12 cellular contexts compared by ENCODE assay signal in genomic region chr2:8822218-8822617, GRCh38. TPM values are rescaled to one million over a fixed set of nuclear protein-coding genes. Genes with fewer than 3 reads are reported as not detected.
DNase-seq lines count a peak whose midpoint lies in the region; ATAC-seq and TF ChIP-seq lines count a peak whose summit lies in the region.
"Had no signal": no experiment of that assay in that cellular context is flagged by ENCODE, and none has a peak within 500 bp of the region (broad histone marks: within the 10 kb centered on the region; RNA-seq: fewer than 3 reads in every experiment).

No MANE protein-coding gene starts in this region.

- H4K8ac ChIP-seq in IMR-90 (ENCODE audit: low read depth in 2 of 2, low read length in 2 of 2) = no peak overlapping the region

- no peak overlapping the region for H2BK5ac ChIP-seq in IMR-90 (ENCODE audit: low read depth, low read length, poor library complexity, severe bottlenecking)

- no peak overlapping the region for H2AFZ ChIP-seq in IMR-90 (replicated peaks; ENCODE audit: low read length, poor library complexity)

- POLR2A ChIA-PET in IMR-90 (lab: Charles Lee; ENCODE audit: unreplicated experiment) = no interaction called here

- dilution Hi-C loops in IMR-90 (cut with HindIII; ENCODE audit: low sequenced_read_pairs, unreplicated experiment) = no loop called here

- peaks cover 4% of the 10 kb centered on the region for H3K4me1 ChIP-seq in IMR-90 (ENCODE audit: control insufficient read depth, insufficient read depth, low read length)
- H3K4me1 ChIP-seq in body of pancreas = peaks cover 20% of the 10 kb centered on the region

- peaks cover 8% of the 10 kb centered on the region; the same call in 1 of the 2 replicates for H4K20me1 ChIP-seq in IMR-90 (ENCODE audit: insufficient read depth, low read length)

- H2BK20ac ChIP-seq in IMR-90 (ENCODE audit: low read depth, low read length) = no peak overlapping the region

- WGBS in IMR-90 (ENCODE audit: extremely low coverage in 2 of 2, insufficient read length in 1 of 2), 2 experiments = no CpG with 5 or more reads among the region's 4 CpGs
- WGBS in body of pancreas, 2 donors = 47 to 51% methylated on average over 4 of the region's 4 CpGs

- no peak overlapping the region for H2AK9ac ChIP-seq in IMR-90 (replicated peaks; ENCODE audit: low read depth, low read length, poor library complexity)

- H3K4ac ChIP-seq in IMR-90 (ENCODE audit: low read depth, low read length) = no peak overlapping the region

- intact Hi-C loops in IMR-90 (cut with micrococcal nuclease) (no loop called here), body of pancreas (cut with DNase I) (no loop called here), left ventricle myocardium superior (cut with micrococcal nuclease) (no loop called here)

- H3K27me3 ChIP-seq in IMR-90 (ENCODE audit: control insufficient read depth, insufficient read depth, low read length) = no peaks in the 10 kb centered on the region
- no peaks in the 10 kb centered on the region for H3K27me3 ChIP-seq in body of pancreas

- TF ChIP-seq CTCF in IMR-90 (conservative IDR thresholded peaks at IDR 0.05; ENCODE audit: low read depth, low read length) (no peak), body of pancreas (IDR thresholded peaks at IDR 0.05) (no peak)

- no peak overlapping the region for H3K56ac ChIP-seq in IMR-90 (ENCODE audit: extremely low read depth, insufficient read depth, low read length)

- no peak overlapping the region for H2BK120ac ChIP-seq in IMR-90 (ENCODE audit: low read depth, low read length)

- H3K79me1 ChIP-seq in IMR-90 (ENCODE audit: low read depth in 1 of 2, low read length in 2 of 2) = peaks cover 6 to 23% of the 10 kb centered on the region in 2 experiments; a peak in 3 of 4 replicates

- H3K14ac ChIP-seq in IMR-90 (replicated peaks; ENCODE audit: low read depth, low read length) = no peak overlapping the region

- CTCF ChIA-PET in IMR-90 (lab: Yijun Ruan, JAX) = no interaction called here

- no peak overlapping the region for H2BK15ac ChIP-seq in IMR-90 (ENCODE audit: low read depth, low read length)

- peak; percentile 13; the same call in 1 of the 2 replicates for ATAC-seq in IMR-90 (ENCODE audit: low read depth)
- peak; percentile 74 for ATAC-seq in body of pancreas
- ATAC-seq in left ventricle myocardium superior = peak; percentile 10
- no peak for ATAC-seq in GM21528 (IDR thresholded peaks at IDR 0.05; ENCODE audit: low FRiP score, unreplicated experiment)
- ATAC-seq in HG02798 (IDR thresholded peaks at IDR 0.05; ENCODE audit: poor library complexity, unreplicated experiment) = no peak

- H3K36me3 ChIP-seq in IMR-90 (ENCODE audit: control insufficient read depth, insufficient read depth, low read length) (peaks cover 7% of the 10 kb centered on the region; the same call in 1 of the 2 replicates), body of pancreas (replicated peaks in 1 of 2; ENCODE audit: insufficient read depth in 1 of 2, low read depth in 2 of 2) (peaks cover 0 to 4% of the 10 kb centered on the region in 2 donors)

- no peak overlapping the region for H3K27ac ChIP-seq in IMR-90 (ENCODE audit: insufficient read depth, low read length)
- peak overlapping the region in 3 of 4 donors; percentile 1 to 89 (median 70) for H3K27ac ChIP-seq in body of pancreas

- BruUV-seq in IMR-90 (replicated peaks; lab: Mats Ljungman, UMichigan) = no TSS peak

- H3K23ac ChIP-seq in IMR-90 (ENCODE audit: low read depth, low read length) = no peak overlapping the region

- peak; percentile 33 for DNase-seq in IMR-90
- DNase-seq in body of pancreas = peak in 2 of 4 donors; percentile 34 to 72
- no peak for DNase-seq in left ventricle myocardium superior
- DNase-seq in skeletal muscle cell (ENCODE audit: low read depth) = peak; percentile 4
- DNase-seq in NCI-H748 (lab: John Stamatoyannopoulos, UW; ENCODE audit: unreplicated experiment) = no peak
- DNase-seq in NCI-H2196 treated with DMSO at 0.1 percent for 48 hours (lab: John Stamatoyannopoulos, UW; ENCODE audit: unreplicated experiment) = no peak
- DNase-seq: activated naive CD8-positive, alpha-beta T cell treated with anti-CD3 and anti-CD28 coated beads for 36 hours; effector CD8-positive, alpha-beta T cell; NCI-H1417; T-helper 2 cell had no signal

- TF ChIP-seq POLR2A in IMR-90 (IDR thresholded peaks at IDR 0.05; ENCODE audit: low read depth, low read length) (no peak), body of pancreas (IDR thresholded peaks at IDR 0.05) (peak in 2 of 3 donors; percentile 23 to 29)

- no peak overlapping the region for H3K4me3 ChIP-seq in IMR-90 (ENCODE audit: insufficient read depth, low read depth, low read length)
- no peak overlapping the region for H3K4me3 ChIP-seq in body of pancreas
- H3K4me3 ChIP-seq in skeletal muscle cell (ENCODE audit: low read depth, low read length) = no peak overlapping the region

- TF ChIP-seq RAD21 in IMR-90 (IDR thresholded peaks at IDR 0.05; ENCODE audit: low read length) = no peak

- no peak overlapping the region for H3K9ac ChIP-seq in IMR-90 (ENCODE audit: low read depth, low read length)

- in situ Hi-C loops in IMR-90 (cut with MboI; ENCODE audit: low sequenced_read_pairs) = no loop called here

- H2AK5ac ChIP-seq in IMR-90 (ENCODE audit: low read depth, low read length) = no peak overlapping the region

- H4K91ac ChIP-seq in IMR-90 (ENCODE audit: insufficient read depth, low read depth, low read length) = no peak overlapping the region

- no peak overlapping the region for H4K5ac ChIP-seq in IMR-90 (ENCODE audit: low read depth, low read length)

- H3K9me3 ChIP-seq in IMR-90 (ENCODE audit: control insufficient read depth, insufficient read depth, low read length) = no peaks in the 10 kb centered on the region
- H3K9me3 ChIP-seq in body of pancreas = no peaks in the 10 kb centered on the region

- no peak overlapping the region for H3K4me2 ChIP-seq in IMR-90 (ENCODE audit: low read depth, low read length)

- H3K18ac ChIP-seq in IMR-90 (ENCODE audit: low read depth, low read length) = no peak overlapping the region

- H3K9me1 ChIP-seq in IMR-90 (ENCODE audit: insufficient read depth, low read length) = peaks cover 5% of the 10 kb centered on the region; the same call in 1 of the 2 replicates

TF ChIP-seq in IMR-90, 13 proteins besides CTCF, POLR2A, EP300 and RAD21:
- TF ChIP-seq CEBPB (IDR thresholded peaks at IDR 0.05; ENCODE audit: low read depth, low read length) (peak; percentile 33; the same call in 1 of the 2 replicates), MAZ (IDR thresholded peaks at IDR 0.05; ENCODE audit: borderline replicate concordance, low read depth, low read length) (no peak)

RNA-seq across cellular contexts. Expression of gene KIDINS220, which starts 15.2 kb away (rescaled TPM):
- total RNA-seq in IMR-90 (2012; rRNA removed) = 63.4 and 80.3 TPM in 2 replicates
- polyA plus RNA-seq in IMR-90 (2012; rRNA removed) = 21.8 and 23.1 TPM in 2 replicates
- 6.2 and 15.3 TPM in 2 replicates for polyA plus RNA-seq in IMR-90 (2012; cell fraction: cytosol; rRNA removed)
- polyA plus RNA-seq in IMR-90 (2012; cell fraction: nucleus; rRNA removed; ENCODE audit: low replicate concordance) = 12.6 and 60.0 TPM in 2 replicates
- 10 to 100 TPM; 43.6 to 45.2 TPM for total RNA-seq in body of pancreas
- total RNA-seq in left ventricle myocardium superior = 55.3 TPM

Comparison
In these comparisons a context has a peak if more than half of its experiments do, and no peak if none do; other contexts are left out.
1. ATAC-seq: peak in IMR-90 (single experiment), body of pancreas (single experiment) and left ventricle myocardium superior (single experiment); none in GM21528 (single experiment) and HG02798 (single experiment).
2. DNase-seq: peak in IMR-90 (single experiment) and skeletal muscle cell (single experiment); none in left ventricle myocardium superior (single experiment), NCI-H748 (single experiment) and NCI-H2196 treated with DMSO at 0.1 percent for 48 hours (single experiment).